Comparison of ENCODE assay signal across 2 cellular contexts in genomic region chr7:139974179-139974811, GRCh38.
A peak's percentile ranks its signal among the peaks of the same experiment; 100 is the strongest.
TF ChIP-seq lines count a peak whose summit lies in the region.

No MANE protein-coding gene starts in this region.

TF ChIP-seq in HepG2, 621 proteins besides CTCF, POLR2A, EP300 and RAD21:
- no peak for TF ChIP-seq NCOA1 (CRISPR knock-in tag; IDR thresholded peaks at IDR 0.05)
- TF ChIP-seq ZNF629 (CRISPR knock-in tag; conservative IDR thresholded peaks at IDR 0.05), result peak; percentile 55

TF ChIP-seq in H1, 55 proteins besides CTCF, POLR2A, EP300 and RAD21:
- TF ChIP-seq SIRT6 (IDR thresholded peaks at IDR 0.05; ENCODE audit: low read length) (no peak), ASH2L (IDR thresholded peaks at IDR 0.05; ENCODE audit: low read length) (no peak), KDM1A (IDR thresholded peaks at IDR 0.05; ENCODE audit: borderline replicate concordance, low read length) (peak; percentile 91), NRF1 (IDR thresholded peaks at IDR 0.05; ENCODE audit: low read depth, low read length) (no peak), KDM4A (IDR thresholded peaks at IDR 0.05; ENCODE audit: low read depth, low read length, severe bottlenecking) (no peak), RFX5 (IDR thresholded peaks at IDR 0.05; ENCODE audit: borderline replicate concordance, low read depth, low read length) (no peak)
